Comparison of ENCODE assay signal across 8 cellular contexts in genomic region chr5:81194633-81195333, GRCh38. TPM values are rescaled to one million over a fixed set of nuclear protein-coding genes. Genes with fewer than 3 reads are reported as not detected.
A peak's percentile ranks its signal among the peaks of the same experiment; 100 is the strongest.
DNase-seq lines count a peak whose midpoint lies in the region; ATAC-seq and TF ChIP-seq lines count a peak whose summit lies in the region.

No MANE protein-coding gene starts in this region.

- H3K27ac ChIP-seq in neural progenitor cell, result no peak overlapping the region

- H3K9ac ChIP-seq in neural progenitor cell, result no peak overlapping the region

- H4K20me1 ChIP-seq in neural progenitor cell (ENCODE audit: low read depth), result no peaks in the 10 kb centered on the region

- peak; percentile 85 to 92 for TF ChIP-seq CTCF in Caco-2 (IDR thresholded peaks at IDR 0.05; ENCODE audit: insufficient read depth in 1 of 2, low read depth in 1 of 2, low read length in 1 of 2, severe bottlenecking in 1 of 2, unreplicated experiment in 1 of 2)
- TF ChIP-seq CTCF in fibroblast of pulmonary artery (IDR thresholded peaks at IDR 0.05; ENCODE audit: low read length, missing control alignments), result peak; percentile 91
- TF ChIP-seq CTCF in neural progenitor cell (IDR thresholded peaks at IDR 0.05), result peak; percentile 98

- intact Hi-C loops in Caco-2 (cut with micrococcal nuclease; ENCODE audit: unreplicated experiment), result loop anchor here (5.0 to 10.0 kb wide), 3 partner anchors 230 to 507 kb away; partner anchors contain the start of gene RASGRF2

- H3K9me3 ChIP-seq in Caco-2, result no peaks in the 10 kb centered on the region
- no peaks in the 10 kb centered on the region for H3K9me3 ChIP-seq in neural progenitor cell (ENCODE audit: low read depth)

- CTCF ChIA-PET in Caco-2 (lab: Charles Lee), result interaction anchor here (0.9 to 1.0 kb wide), 2 partner anchors 29 to 87 kb away, joined by 3 read pairs; no protein-coding TSS in a partner anchor

- H3K27me3 Mint-ChIP-seq in Caco-2 (ENCODE audit: insufficient read depth, unreplicated experiment) (no peaks in the 10 kb centered on the region), neural progenitor cell (ENCODE audit: insufficient read depth, low read depth) (peaks cover 4% of the 10 kb centered on the region)

- H3K27ac Mint-ChIP-seq in Caco-2 (ENCODE audit: unreplicated experiment) (no peak overlapping the region), neural progenitor cell (no peak overlapping the region)

- peaks cover 10% of the 10 kb centered on the region for H3K4me1 Mint-ChIP-seq in Caco-2 (ENCODE audit: low read depth, unreplicated experiment)
- peaks cover 14% of the 10 kb centered on the region for H3K4me1 Mint-ChIP-seq in neural progenitor cell

- no TSS peak for BruUV-seq in Caco-2 (replicated peaks; lab: Mats Ljungman, UMichigan)

- peak; percentile 82 to 88 for DNase-seq in Caco-2
- peak; percentile 90 for DNase-seq in HuH-7.5 (ENCODE audit: low spot score)
- peak; percentile 67 for DNase-seq in RPMI7951 (ENCODE audit: low read depth)
- peak; percentile 69 for DNase-seq in activated T-helper 1 cell treated with Interleukin-2 at 50 U/mL for 16 hours (ENCODE audit: low read depth)
- peak; percentile 82 for DNase-seq in fibroblast of pulmonary artery (ENCODE audit: low read depth)
- peak; percentile 90 for DNase-seq in neural progenitor cell (ENCODE audit: low spot score)
- peak; percentile 90 for DNase-seq in stimulated activated naive CD8-positive, alpha-beta T cell treated with anti-CD3 and anti-CD28 coated beads, Interleukin-15, Interleukin-2, amounts not matched to agents 100 U/mL and 50 U/mL, for 24 hours

- no peaks in the 10 kb centered on the region for H3K79me2 ChIP-seq in neural progenitor cell (ENCODE audit: low read depth)

- H3K27me3 ChIP-seq in Caco-2 (replicated peaks; ENCODE audit: control insufficient read depth, insufficient read depth, low read length), result no peaks in the 10 kb centered on the region
- peaks cover 8% of the 10 kb centered on the region for H3K27me3 ChIP-seq in neural progenitor cell

- peak; percentile 93 for ATAC-seq in GM21423 (IDR thresholded peaks at IDR 0.05; ENCODE audit: unreplicated experiment)
- ATAC-seq in stimulated activated naive CD8-positive, alpha-beta T cell treated with anti-CD3 and anti-CD28 coated beads, Interleukin-15, Interleukin-2, amounts not matched to agents 100 U/mL and 50 U/mL, for 24 hours, result peak; percentile 99

- POLR2A ChIA-PET in Caco-2 (lab: Charles Lee), result no interaction called here

- H3K4me3 Mint-ChIP-seq in Caco-2 (ENCODE audit: unreplicated experiment), result peak overlapping the region; percentile 59
- no peak overlapping the region for H3K4me3 Mint-ChIP-seq in neural progenitor cell

- H3K4me1 ChIP-seq in Caco-2 (no peaks in the 10 kb centered on the region; the same call in 1 of the 2 replicates), neural progenitor cell (no peaks in the 10 kb centered on the region)

- H3K4me3 ChIP-seq in Caco-2 (ENCODE audit: low read depth, low read length), result no peak overlapping the region
- H3K4me3 ChIP-seq in fibroblast of pulmonary artery (replicated peaks; ENCODE audit: low read depth, low read length), result peak overlapping the region; percentile 13
- no peak overlapping the region for H3K4me3 ChIP-seq in neural progenitor cell

- peak overlapping the region; percentile 61 for H2AFZ ChIP-seq in neural progenitor cell (replicated peaks)

- H3K9me3 Mint-ChIP-seq in Caco-2 (ENCODE audit: unreplicated experiment) (no peaks in the 10 kb centered on the region), neural progenitor cell (peaks cover 1% of the 10 kb centered on the region)

- H3K4me2 ChIP-seq in neural progenitor cell, result no peak overlapping the region

- H3K36me3 Mint-ChIP-seq in Caco-2 (ENCODE audit: insufficient read depth, unreplicated experiment), result no peaks in the 10 kb centered on the region
- no peaks in the 10 kb centered on the region for H3K36me3 Mint-ChIP-seq in neural progenitor cell

- H3F3A ChIP-seq in neural progenitor cell (ENCODE audit: low read depth), result no peaks in the 10 kb centered on the region

- H3K36me3 ChIP-seq in Caco-2 (ENCODE audit: control insufficient read depth, insufficient read depth, low read length) (no peaks in the 10 kb centered on the region), neural progenitor cell (no peaks in the 10 kb centered on the region)

RNA-seq across cellular contexts. Expression of gene CKMT2, which starts 38.3 kb away (rescaled TPM):
- not detected in 2 replicates for total RNA-seq in Caco-2 (2022)
- 2.2 TPM in 1 of 2 replicates, not detected in the other for total RNA-seq in RPMI7951 (2014; rRNA removed; shearing (Covaris generic))
- total RNA-seq in neural progenitor cell (ENCODE audit: low replicate concordance), result not detected in 2 replicates
